ENCODE assay signal across 25 cellular contexts in genomic region chr1:59685101-59685500, GRCh38.
"Had no signal": no experiment of that assay in that cellular context is flagged by ENCODE, and none has a peak within 500 bp of the region (broad histone marks: within the 10 kb centered on the region; RNA-seq: fewer than 3 reads in every experiment).

No MANE protein-coding gene starts in this region.

- H3K9me3 ChIP-seq: body of pancreas, heart right ventricle, pancreas, right lobe of liver, stomach, transverse colon, uterus had no signal

- DNase-seq: activated CD4-positive, alpha-beta T cell treated with anti-CD3 and anti-CD28 coated beads, Interleukin-2, amount 10 ng/mL, durations not matched to agents 7 days and 5 days; activated CD4-positive, CD25-positive, alpha-beta regulatory T cell treated with anti-CD3 and anti-CD28 coated beads, Interleukin-2, amount 50 U/mL, for 72 hours; activated CD8-positive, alpha-beta memory T cell treated with anti-CD3 and anti-CD28 coated beads, Interleukin-2, amount 10 ng/mL, durations not matched to agents 7 days and 5 days; activated CD8-positive, alpha-beta T cell treated with anti-CD3 and anti-CD28 coated beads for 36 hours; activated gamma-delta T cell treated with Interleukin-2 at 50 U/mL for 16 hours; activated T-cell treated with anti-CD3 and anti-CD28 coated beads for 4 hours; anterior cingulate cortex; body of pancreas; caudate nucleus; effector CD4-positive, alpha-beta T cell; heart right ventricle; kidney; pancreas; right lobe of liver; stimulated activated CD4-positive, alpha-beta T cell treated with anti-CD3 and anti-CD28 coated beads, Interleukin-15, amount 100 ng/mL, for 24 hours; stomach; T-helper 2 cell; transverse colon; uterus; WERI-Rb-1 had no signal

- H3K4me1 ChIP-seq: pancreas had no signal

- H3K4me3 ChIP-seq: body of pancreas, heart right ventricle, lung, pancreas, right lobe of liver, smooth muscle cell, stomach, transverse colon, uterus had no signal

- ATAC-seq: activated CD8-positive, alpha-beta memory T cell treated with anti-CD3 and anti-CD28 coated beads, Interleukin-2, amount 10 ng/mL, durations not matched to agents 7 days and 5 days; activated CD8-positive, alpha-beta T cell treated with anti-CD3 and anti-CD28 coated beads for 36 hours; body of pancreas; heart right ventricle; left lobe of liver; natural killer cell treated with Interleukin-12 subunit alpha and Interleukin-12 subunit beta and Interleukin-15 and Interleukin-18, amount 100 ng/mL, for 72 hours; pancreas; right lobe of liver; stimulated activated memory B cell treated with anti-CD40 and anti-IgM and Interleukin-4, amounts not matched to agents 10 μg/mL and 1 μg/mL and 100 μg/mL, for 72 hours had no signal

- H3K27me3 ChIP-seq: body of pancreas, heart right ventricle, pancreas, right lobe of liver, stomach, transverse colon, uterus had no signal

- H3K27ac ChIP-seq: body of pancreas, heart right ventricle, pancreas, right lobe of liver, uterus had no signal

- H3K36me3 ChIP-seq: heart right ventricle, pancreas, stomach, transverse colon, uterus, WERI-Rb-1 had no signal

- H3K4me2 ChIP-seq: smooth muscle cell had no signal
